11 cellular contexts compared by ENCODE assay signal in genomic region chr5:172800088-172800551, GRCh38. TPM values are rescaled to one million over a fixed set of nuclear protein-coding genes. Genes with fewer than 3 reads are reported as not detected.
A peak's percentile ranks its signal among the peaks of the same experiment; 100 is the strongest.
DNase-seq lines count a peak whose midpoint lies in the region; ATAC-seq and TF ChIP-seq lines count a peak whose summit lies in the region.
"Had no signal": no experiment of that assay in that cellular context is flagged by ENCODE, and none has a peak within 500 bp of the region (broad histone marks: within the 10 kb centered on the region; RNA-seq: fewer than 3 reads in every experiment).

No MANE protein-coding gene starts in this region.

- H3K4me1 ChIP-seq in PC-3 (ENCODE audit: insufficient read depth, low read length) (peaks cover 55% of the 10 kb centered on the region), mucosa of rectum (ENCODE audit: control insufficient read depth in 2 of 2, insufficient read depth in 2 of 2, low read length in 2 of 2) (peaks cover 0 to 8% of the 10 kb centered on the region in 2 donors)

- H3K27me3 ChIP-seq in AG04450 (ENCODE audit: control insufficient read depth, insufficient read depth, low read length), result no peaks in the 10 kb centered on the region
- no peaks in the 10 kb centered on the region for H3K27me3 ChIP-seq in PC-3 (ENCODE audit: low read length)
- no peaks in the 10 kb centered on the region for H3K27me3 ChIP-seq in mucosa of rectum (ENCODE audit: control insufficient read depth in 2 of 2, insufficient read depth in 2 of 2, low read length in 2 of 2)

- H3K9ac ChIP-seq in PC-3 (ENCODE audit: low read length) (peak overlapping the region; percentile 75), mucosa of rectum (ENCODE audit: low read depth in 1 of 2, low read length in 2 of 2) (no peak overlapping the region)

- H2AFZ ChIP-seq in PC-3 (ENCODE audit: low read length), result no peak overlapping the region

- H3K9me3 ChIP-seq in AG04450 (ENCODE audit: control insufficient read depth, insufficient read depth, low read length) (no peaks in the 10 kb centered on the region), PC-3 (ENCODE audit: low read length) (no peaks in the 10 kb centered on the region), mucosa of rectum (ENCODE audit: control insufficient read depth in 2 of 2, low read length in 2 of 2) (no peaks in the 10 kb centered on the region)

- POLR2A ChIA-PET in AG04450 (lab: Yijun Ruan, JAX) (interaction anchor here (0.9 to 5.7 kb wide), 7 partner anchors 21 to 97 kb away, joined by 3 to 104 read pairs (median 6); partner anchors contain the start of gene DUSP1), PC-3 (lab: Charles Lee; ENCODE audit: unreplicated experiment) (interaction anchor here (0.7 kb wide), 1 partner anchor 28 kb away, joined by 3 read pairs; no protein-coding TSS in a partner anchor)

- H3F3A ChIP-seq in PC-3 (ENCODE audit: low read length, unreplicated experiment), result no peaks in the 10 kb centered on the region

- H3K27ac ChIP-seq in AG04450 (ENCODE audit: low read depth, low read length) (peak overlapping the region; percentile 97), PC-3 (ENCODE audit: low read length) (peak overlapping the region; percentile 94), mucosa of rectum (ENCODE audit: low read depth in 2 of 2, low read length in 2 of 2) (peak overlapping the region; percentile 41 to 53)
- H3K27ac ChIP-seq: C4-2B had no signal

- intact Hi-C loops in PC-3 (cut with micrococcal nuclease), result no loop called here

- BruUV-seq in PC-3 (replicated peaks; lab: Mats Ljungman, UMichigan), result no TSS peak

- no peaks in the 10 kb centered on the region for H3K36me3 ChIP-seq in PC-3 (ENCODE audit: low read depth, low read length)
- H3K36me3 ChIP-seq in mucosa of rectum (ENCODE audit: control insufficient read depth in 2 of 2, insufficient read depth in 2 of 2, low read length in 2 of 2), result no peaks in the 10 kb centered on the region

- no peaks in the 10 kb centered on the region for H4K20me1 ChIP-seq in PC-3 (ENCODE audit: low read length)

- DNase-seq in AG04450 (ENCODE audit: low read depth, low spot score) (peak; percentile 88), PC-3 (peak; percentile 64), middle frontal gyrus (ENCODE audit: extremely low spot score, low spot score) (no peak), LoVo (ENCODE audit: low spot score) (no peak), ecto neural progenitor cell (ENCODE audit: low spot score) (no peak)
- no peak for DNase-seq in stimulated activated CD4-positive, alpha-beta T cell treated with anti-CD3 and anti-CD28 coated beads, Interleukin-2, amount 100 ng/mL, for 24 hours
- DNase-seq: activated T-cell treated with anti-CD3 and anti-CD28 coated beads, Interleukin-2, amount 50 U/mL, for 24 hours; NCI-H526 had no signal

- ATAC-seq in PC-3, result peak; percentile 26
- ATAC-seq in esophagus mucosa, result peak; percentile 86

- H3K4me3 ChIP-seq in AG04450 (ENCODE audit: low read depth, low read length), result no peak overlapping the region
- H3K4me3 ChIP-seq in PC-3 (ENCODE audit: low read length), result no peak overlapping the region
- no peak overlapping the region for H3K4me3 ChIP-seq in mucosa of rectum (ENCODE audit: low read length in 2 of 2)

- CTCF ChIA-PET in AG04450 (lab: Charles Lee), result interaction anchor here (0.8 to 2.3 kb wide), 2 partner anchors 18 to 28 kb away, joined by 4 to 13 read pairs; no protein-coding TSS in a partner anchor
- CTCF ChIA-PET in PC-3 (lab: Charles Lee), result no interaction called here

- no peaks in the 10 kb centered on the region for H3K79me2 ChIP-seq in PC-3 (ENCODE audit: low read length)

- H3K9me2 ChIP-seq in PC-3 (replicated peaks; ENCODE audit: low read length), result no peaks in the 10 kb centered on the region

- TF ChIP-seq CTCF in AG04450 (IDR thresholded peaks at IDR 0.05; ENCODE audit: low read depth, low read length), result no peak
- no peak for TF ChIP-seq CTCF in PC-3 (conservative IDR thresholded peaks at IDR 0.05; ENCODE audit: low read depth, low read length)

- H3K4me2 ChIP-seq in PC-3 (ENCODE audit: low read length), result no peak overlapping the region

RNA-seq across cellular contexts. Expression of gene DUSP1, which starts 29.1 kb away (rescaled TPM):
- polyA plus RNA-seq in AG04450 (2011; rRNA removed), result 98.8 and 147 TPM in 2 replicates
- 187 and 265 TPM in 2 replicates for polyA minus RNA-seq in AG04450 (2011; rRNA and poly(A)+ RNA removed)
- 522 and 586 TPM in 2 replicates for total RNA-seq in PC-3 (2014; rRNA removed)
- 101 TPM for total RNA-seq in esophagus mucosa

RNA-seq across cellular contexts. Expression of gene ERGIC1, which starts 33.9 kb away (rescaled TPM):
- polyA plus RNA-seq in AG04450 (2011; rRNA removed), result 137 and 177 TPM in 2 replicates
- polyA minus RNA-seq in AG04450 (2011; rRNA and poly(A)+ RNA removed), result 230 and 322 TPM in 2 replicates
- total RNA-seq in PC-3 (2014; rRNA removed), result 124 and 148 TPM in 2 replicates
- total RNA-seq in esophagus mucosa, result 58.3 TPM

Comparison
In these comparisons a context has a peak if more than half of its experiments do, and no peak if none do; other contexts are left out.
1. DNase-seq: peak in AG04450 (single experiment) and PC-3 (single experiment); none in middle frontal gyrus (single experiment), LoVo (single experiment), stimulated activated CD4-positive, alpha-beta T cell treated with anti-CD3 and anti-CD28 coated beads, Interleukin-2, amount 100 ng/mL, for 24 hours (0 of 2) and ecto neural progenitor cell (single experiment).
2. H3K27ac ChIP-seq: peak in every context shown above with its lines; median percentile 97 in AG04450; 94 in PC-3; 47 in mucosa of rectum.